ENCODE assay signal across 10 cellular contexts in the genomic region with DNA sequence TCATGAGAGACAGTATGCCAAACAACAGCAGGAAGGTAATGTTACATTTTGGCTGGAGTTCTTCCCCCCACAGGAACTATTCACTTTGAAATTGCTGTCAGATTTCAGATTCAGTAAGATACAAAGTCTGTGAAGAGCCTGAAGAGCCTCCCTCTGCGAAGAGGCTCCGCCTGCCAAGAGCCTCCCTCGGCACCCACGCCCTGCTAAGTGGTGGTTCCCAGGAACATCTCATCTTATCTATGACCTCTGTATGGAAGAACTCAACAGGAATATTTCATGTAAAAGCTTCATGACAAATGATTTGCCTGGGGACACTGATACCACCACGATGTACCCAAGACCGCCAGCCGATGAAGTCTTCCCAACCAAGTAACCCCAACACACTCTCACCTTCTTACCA. TPM values are rescaled to one million over a fixed set of nuclear protein-coding genes. Genes with fewer than 3 reads are reported as not detected.
DNase-seq lines count a peak whose midpoint lies in the region; ATAC-seq, FAIRE-seq and TF ChIP-seq lines count a peak whose summit lies in the region.
"Had no signal": no experiment of that assay in that cellular context is flagged by ENCODE, and none has a peak within 500 bp of the region (broad histone marks: within the 10 kb centered on the region; RNA-seq: fewer than 3 reads in every experiment).

No MANE protein-coding gene starts in this region.

- TF ChIP-seq CTCF in kidney (IDR thresholded peaks at IDR 0.05; ENCODE audit: borderline replicate concordance, extremely low read depth, insufficient read depth) (no peak), thoracic aorta (IDR thresholded peaks at IDR 0.05) (no peak)

- no peaks in the 10 kb centered on the region for H3K9me3 Mint-ChIP-seq in activated naive CD4-positive, alpha-beta T cell treated with anti-CD3 and anti-CD28 coated beads, Interleukin-2, amount 10 ng/mL, durations not matched to agents 7 days and 5 days
- H3K9me3 Mint-ChIP-seq in activated T-helper 1 cell treated with anti-CD3 and anti-CD28 coated beads, Interleukin-12 subunit alpha, Interleukin-12 subunit beta, Interleukin-2, Interleukin-4 antibody, amounts not matched to agents 30 ng/mL and 10 ng/mL and 1 ng/mL, durations not matched to agents 14 hours and 24 hours and 36 hours: no peaks in the 10 kb centered on the region

- H3K27me3 Mint-ChIP-seq in activated naive CD4-positive, alpha-beta T cell treated with anti-CD3 and anti-CD28 coated beads, Interleukin-2, amount 10 ng/mL, durations not matched to agents 7 days and 5 days: no peaks in the 10 kb centered on the region
- H3K27me3 Mint-ChIP-seq in activated T-helper 1 cell treated with anti-CD3 and anti-CD28 coated beads, Interleukin-12 subunit alpha, Interleukin-12 subunit beta, Interleukin-2, Interleukin-4 antibody, amounts not matched to agents 30 ng/mL and 10 ng/mL and 1 ng/mL, durations not matched to agents 14 hours and 24 hours and 36 hours (ENCODE audit: insufficient read depth): no peaks in the 10 kb centered on the region

- H3K4me3 Mint-ChIP-seq in activated naive CD4-positive, alpha-beta T cell treated with anti-CD3 and anti-CD28 coated beads, Interleukin-2, amount 10 ng/mL, durations not matched to agents 7 days and 5 days: peak overlapping the region; percentile 30
- H3K4me3 Mint-ChIP-seq in activated T-helper 1 cell treated with anti-CD3 and anti-CD28 coated beads, Interleukin-12 subunit alpha, Interleukin-12 subunit beta, Interleukin-2, Interleukin-4 antibody, amounts not matched to agents 30 ng/mL and 10 ng/mL and 1 ng/mL, durations not matched to agents 14 hours and 24 hours and 36 hours: peak overlapping the region; percentile 86

- no peak for DNase-seq in activated naive CD4-positive, alpha-beta T cell treated with anti-CD3 and anti-CD28 coated beads, Interleukin-2, amount 10 ng/mL, durations not matched to agents 7 days and 5 days
- no peak for DNase-seq in activated naive CD4-positive, alpha-beta T cell treated with anti-CD3 and anti-CD28 coated beads, Interleukin-2, amount 50 U/mL, for 16 hours
- no peak for DNase-seq in activated T-helper 1 cell treated with anti-CD3 and anti-CD28 coated beads, Interleukin-12 subunit alpha, Interleukin-12 subunit beta, Interleukin-2, Interleukin-4 antibody, amounts not matched to agents 30 ng/mL and 10 ng/mL and 1 ng/mL, durations not matched to agents 14 hours and 24 hours and 36 hours (ENCODE audit: low spot score)
- DNase-seq in kidney: no peak
- no peak for DNase-seq in thoracic aorta (ENCODE audit: low spot score)
- no peak for DNase-seq in A172 (ENCODE audit: low spot score)
- no peak for DNase-seq in activated CD4-positive, CD25-positive, alpha-beta regulatory T cell treated with anti-CD3 and anti-CD28 coated beads, Interleukin-2, amount 50 U/mL, for 72 hours
- DNase-seq: body of pancreas had no signal

- H3K27ac ChIP-seq in kidney (ENCODE audit: low read depth in 2 of 2, low read length in 2 of 2): peak overlapping the region; percentile 51 to 63
- peak overlapping the region; percentile 36 to 45 for H3K27ac ChIP-seq in thoracic aorta

- H3K9ac ChIP-seq in kidney (ENCODE audit: low read length in 2 of 2): no peak overlapping the region

- H3K4me3 ChIP-seq in kidney (ENCODE audit: low read length in 2 of 2): peak overlapping the region in 1 of 2 donors; percentile 5
- no peak overlapping the region for H3K4me3 ChIP-seq in thoracic aorta
- H3K4me3 ChIP-seq: body of pancreas had no signal

- no peak for FAIRE-seq in kidney (lab: Jason Lieb, UNC)
- FAIRE-seq: islet of Langerhans had no signal

- H3K9me3 ChIP-seq in kidney (ENCODE audit: control insufficient read depth in 1 of 2, low read length in 2 of 2) (no peaks in the 10 kb centered on the region), thoracic aorta (no peaks in the 10 kb centered on the region)
- H3K9me3 ChIP-seq: body of pancreas had no signal

- H3K36me3 ChIP-seq in kidney (ENCODE audit: control insufficient read depth in 1 of 2, insufficient read depth in 2 of 2, low read length in 2 of 2) (peaks cover 0 to 3% of the 10 kb centered on the region in 2 donors), thoracic aorta (no peaks in the 10 kb centered on the region)

- no peaks in the 10 kb centered on the region for H3K27me3 ChIP-seq in thoracic aorta (replicated peaks; ENCODE audit: insufficient read depth)
- H3K27me3 ChIP-seq: body of pancreas had no signal

- intact Hi-C loops in activated T-helper 1 cell treated with anti-CD3 and anti-CD28 coated beads, Interleukin-12 subunit alpha, Interleukin-12 subunit beta, Interleukin-2, Interleukin-4 antibody, amounts not matched to agents 30 ng/mL and 10 ng/mL and 1 ng/mL, durations not matched to agents 14 hours and 24 hours and 36 hours (cut with micrococcal nuclease): loop anchor here (1.0 kb wide), 1 partner anchor 11 kb away; no protein-coding TSS in a partner anchor
- intact Hi-C loops in kidney (cut with DNase I): no loop called here

- ATAC-seq in thoracic aorta (ENCODE audit: insufficient number of reproducible peaks, low FRiP score, low read depth): no peak
- no peak for ATAC-seq in HG02885 (IDR thresholded peaks at IDR 0.05; ENCODE audit: poor library complexity, unreplicated experiment)
- ATAC-seq: body of pancreas had no signal

- H3K4me1 ChIP-seq in kidney (ENCODE audit: control insufficient read depth in 1 of 2, insufficient read depth in 1 of 2, low read depth in 1 of 2, low read length in 2 of 2) (peaks cover 38 to 39% of the 10 kb centered on the region in 2 donors), thoracic aorta (ENCODE audit: control insufficient read depth in 1 of 2, low read depth in 2 of 2) (peaks cover 52 to 61% of the 10 kb centered on the region in 2 donors)

- CTCF ChIA-PET in activated naive CD4-positive, alpha-beta T cell treated with anti-CD3 and anti-CD28 coated beads, Interleukin-2, amount 10 ng/mL, durations not matched to agents 7 days and 5 days (lab: Charles Lee): interaction anchor here (0.8 to 2.1 kb wide), 2 partner anchors 9 to 11 kb away, joined by 3 to 7 read pairs; no protein-coding TSS in a partner anchor

- H3K36me3 Mint-ChIP-seq in activated naive CD4-positive, alpha-beta T cell treated with anti-CD3 and anti-CD28 coated beads, Interleukin-2, amount 10 ng/mL, durations not matched to agents 7 days and 5 days: peaks cover 36% of the 10 kb centered on the region
- peaks cover 35% of the 10 kb centered on the region for H3K36me3 Mint-ChIP-seq in activated T-helper 1 cell treated with anti-CD3 and anti-CD28 coated beads, Interleukin-12 subunit alpha, Interleukin-12 subunit beta, Interleukin-2, Interleukin-4 antibody, amounts not matched to agents 30 ng/mL and 10 ng/mL and 1 ng/mL, durations not matched to agents 14 hours and 24 hours and 36 hours (ENCODE audit: low read depth)

- H3K27ac Mint-ChIP-seq in activated naive CD4-positive, alpha-beta T cell treated with anti-CD3 and anti-CD28 coated beads, Interleukin-2, amount 10 ng/mL, durations not matched to agents 7 days and 5 days: peak overlapping the region; percentile 94
- H3K27ac Mint-ChIP-seq in activated T-helper 1 cell treated with anti-CD3 and anti-CD28 coated beads, Interleukin-12 subunit alpha, Interleukin-12 subunit beta, Interleukin-2, Interleukin-4 antibody, amounts not matched to agents 30 ng/mL and 10 ng/mL and 1 ng/mL, durations not matched to agents 14 hours and 24 hours and 36 hours: peak overlapping the region; percentile 89

- peaks cover 74% of the 10 kb centered on the region for H3K4me1 Mint-ChIP-seq in activated naive CD4-positive, alpha-beta T cell treated with anti-CD3 and anti-CD28 coated beads, Interleukin-2, amount 10 ng/mL, durations not matched to agents 7 days and 5 days
- H3K4me1 Mint-ChIP-seq in activated T-helper 1 cell treated with anti-CD3 and anti-CD28 coated beads, Interleukin-12 subunit alpha, Interleukin-12 subunit beta, Interleukin-2, Interleukin-4 antibody, amounts not matched to agents 30 ng/mL and 10 ng/mL and 1 ng/mL, durations not matched to agents 14 hours and 24 hours and 36 hours (ENCODE audit: low read depth): peaks cover 63% of the 10 kb centered on the region

RNA-seq across cellular contexts. Expression of a gene that starts 3.2 kb away (rescaled TPM):
- 71.0 and 78.9 TPM in 2 replicates for total RNA-seq in activated T-helper 1 cell treated with anti-CD3 and anti-CD28 coated beads, Interleukin-12 subunit alpha, Interleukin-12 subunit beta, Interleukin-2, Interleukin-4 antibody, amounts not matched to agents 30 ng/mL and 10 ng/mL and 1 ng/mL, durations not matched to agents 14 hours and 24 hours and 36 hours
- 59.5 TPM for total RNA-seq in kidney
- 23.8 TPM for polyA plus RNA-seq in kidney (ENCODE audit: insufficient read depth, low read depth, low replicate concordance)
- total RNA-seq in thoracic aorta: 10 to 100 TPM; 47.8 to 86.1 TPM
- total RNA-seq in A172 (2014; rRNA removed; shearing (Covaris generic)): 32.0 and 73.5 TPM in 2 replicates

RNA-seq across cellular contexts. Expression of a gene that starts 51.2 kb away (rescaled TPM):
- total RNA-seq in activated T-helper 1 cell treated with anti-CD3 and anti-CD28 coated beads, Interleukin-12 subunit alpha, Interleukin-12 subunit beta, Interleukin-2, Interleukin-4 antibody, amounts not matched to agents 30 ng/mL and 10 ng/mL and 1 ng/mL, durations not matched to agents 14 hours and 24 hours and 36 hours: 52.7 and 55.9 TPM in 2 replicates
- 60.8 TPM for total RNA-seq in kidney
- 70.9 TPM for polyA plus RNA-seq in kidney (ENCODE audit: insufficient read depth, low read depth, low replicate concordance)
- total RNA-seq in thoracic aorta: 10 to 100 TPM; 44.5 to 49.4 TPM
- 33.8 and 35.9 TPM in 2 replicates for total RNA-seq in A172 (2014; rRNA removed; shearing (Covaris generic))

RNA-seq across cellular contexts. Expression of a gene that starts 57.5 kb away (rescaled TPM):
- total RNA-seq in activated T-helper 1 cell treated with anti-CD3 and anti-CD28 coated beads, Interleukin-12 subunit alpha, Interleukin-12 subunit beta, Interleukin-2, Interleukin-4 antibody, amounts not matched to agents 30 ng/mL and 10 ng/mL and 1 ng/mL, durations not matched to agents 14 hours and 24 hours and 36 hours: 345 and 369 TPM in 2 replicates
- total RNA-seq in kidney: 101 TPM
- polyA plus RNA-seq in kidney (ENCODE audit: insufficient read depth, low read depth, low replicate concordance): 55.5 TPM
- 100 to 1,000 TPM in 1 of 2 donors, 10 to 100 TPM in 1; 51.2 to 184 TPM for total RNA-seq in thoracic aorta
- total RNA-seq in A172 (2014; rRNA removed; shearing (Covaris generic)): 345 and 364 TPM in 2 replicates
